Comparison of ENCODE assay signal across 10 cellular contexts in the genomic region with DNA sequence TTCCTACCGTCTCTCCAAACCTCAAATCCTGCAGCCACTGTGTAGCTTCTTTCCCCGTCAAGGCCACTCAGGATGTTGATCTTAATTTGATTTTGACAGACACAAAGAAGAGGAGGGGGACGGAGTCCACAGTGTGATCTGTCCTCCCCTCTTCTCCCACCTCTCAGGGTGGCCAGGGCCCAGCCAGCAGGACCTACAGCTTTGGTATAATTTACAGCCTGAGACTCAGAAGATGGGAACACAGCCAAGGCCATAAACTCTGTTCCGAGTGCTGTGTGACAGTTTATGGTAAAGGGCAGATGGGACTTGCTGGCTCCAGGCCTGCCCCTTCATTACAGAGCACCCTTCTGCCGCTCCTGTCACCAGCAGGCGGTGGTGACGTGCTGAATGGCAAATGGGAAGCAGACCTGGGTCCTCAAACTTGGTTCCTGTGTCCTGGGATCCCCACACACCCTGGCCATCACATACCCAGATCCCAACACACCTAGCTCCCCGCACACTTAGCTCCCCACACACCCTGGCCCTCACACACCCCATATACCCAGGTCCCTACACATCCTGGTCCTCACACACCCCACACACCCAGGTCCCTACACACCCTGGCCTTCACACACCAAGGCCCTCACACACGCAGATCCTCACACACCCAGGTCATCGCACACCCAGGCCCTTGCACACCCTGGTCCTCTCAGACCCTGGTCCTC.
DNase-seq lines count a peak whose midpoint lies in the region; ATAC-seq and TF ChIP-seq lines count a peak whose summit lies in the region.
"Had no signal": no experiment of that assay in that cellular context is flagged by ENCODE, and none has a peak within 500 bp of the region (broad histone marks: within the 10 kb centered on the region; RNA-seq: fewer than 3 reads in every experiment).

No MANE protein-coding gene starts in this region.

- no peaks in the 10 kb centered on the region for H3K79me2 ChIP-seq in SK-N-SH (ENCODE audit: insufficient read depth)

- H3K9ac ChIP-seq in HUES6 (ENCODE audit: low read length) (peak overlapping the region; percentile 24), SK-N-SH (no peak overlapping the region)

- POLR2A ChIA-PET in SK-N-SH (lab: Yijun Ruan, JAX): interaction anchor here (1.0 to 1.3 kb wide), 3 partner anchors 53 to 234 kb away, joined by 3 to 5 read pairs (median 3); a partner anchor contains a TSS

- 71% methylated on average over 10 of the region's 10 CpGs for WGBS in SK-N-SH (ENCODE audit: low lambda C conversion rate)

- peak; percentile 60 for TF ChIP-seq RAD21 in SK-N-SH (IDR thresholded peaks at IDR 0.05; ENCODE audit: low read length)

- DNase-seq in BE2C (peak; percentile 89), SK-N-SH (peak; percentile 83), right atrium auricular region (ENCODE audit: low spot score) (no peak)
- no peak for DNase-seq in stimulated activated CD4-positive, alpha-beta T cell treated with anti-CD3 and anti-CD28 coated beads, Interleukin-2, amount 100 ng/mL, for 24 hours

- H4K20me1 ChIP-seq in SK-N-SH (ENCODE audit: insufficient read depth): no peaks in the 10 kb centered on the region

- peak in 1 of 2 experiments; percentile 83; a peak in 2 of 4 replicates for TF ChIP-seq EP300 in SK-N-SH (IDR thresholded peaks at IDR 0.05; ENCODE audit: borderline replicate concordance in 1 of 2, low read depth in 1 of 2, low read length in 1 of 2)

- no peaks in the 10 kb centered on the region for H3K9me2 ChIP-seq in SK-N-SH

- ATAC-seq in GM21381 (IDR thresholded peaks at IDR 0.05; ENCODE audit: unreplicated experiment): no peak
- no peak for ATAC-seq in GM19395 (IDR thresholded peaks at IDR 0.05; ENCODE audit: unreplicated experiment)
- no peak for ATAC-seq in GM21367 (IDR thresholded peaks at IDR 0.05; ENCODE audit: unreplicated experiment)
- ATAC-seq: body of pancreas had no signal

- H3K27me3 ChIP-seq in BE2C: no peaks in the 10 kb centered on the region
- H3K27me3 ChIP-seq in HUES6 (ENCODE audit: control insufficient read depth, insufficient read depth, low read length): no peaks in the 10 kb centered on the region
- H3K27me3 ChIP-seq in SK-N-SH (ENCODE audit: insufficient read depth): no peaks in the 10 kb centered on the region
- no peaks in the 10 kb centered on the region for H3K27me3 ChIP-seq in right atrium auricular region
- H3K27me3 ChIP-seq: body of pancreas, vagina had no signal

- H3K9me3 ChIP-seq in BE2C: no peaks in the 10 kb centered on the region
- no peaks in the 10 kb centered on the region for H3K9me3 ChIP-seq in HUES6 (ENCODE audit: control insufficient read depth, insufficient read depth, low read depth, low read length)
- H3K9me3 ChIP-seq in SK-N-SH: no peaks in the 10 kb centered on the region
- H3K9me3 ChIP-seq in right atrium auricular region: no peaks in the 10 kb centered on the region
- H3K9me3 ChIP-seq: body of pancreas, vagina had no signal

- H3K4me2 ChIP-seq in SK-N-SH: no peak overlapping the region

- H3K27ac ChIP-seq in HUES6 (ENCODE audit: low read depth, low read length) (peak overlapping the region; percentile 3; the same call in 1 of the 2 replicates), SK-N-SH (ENCODE audit: low read depth in 2 of 2, low read length in 1 of 2) (peak overlapping the region in 1 of 2 experiments; percentile 78; a peak in 2 of 4 replicates), right atrium auricular region (peak overlapping the region; percentile 56 to 69)
- H3K27ac ChIP-seq: vagina had no signal

- no peaks in the 10 kb centered on the region for H3F3A ChIP-seq in SK-N-SH (replicated peaks; ENCODE audit: insufficient read depth)

- H3K36me3 ChIP-seq in BE2C (no peaks in the 10 kb centered on the region), HUES6 (ENCODE audit: control insufficient read depth, insufficient read depth, low read length) (no peaks in the 10 kb centered on the region), SK-N-SH (replicated peaks in 1 of 2; ENCODE audit: control insufficient read depth in 1 of 2, insufficient read depth in 2 of 2, low read length in 1 of 2) (no peaks in the 10 kb centered on the region), right atrium auricular region (no peaks in the 10 kb centered on the region)
- H3K36me3 ChIP-seq: vagina had no signal

- H3K4me1 ChIP-seq in BE2C (peaks cover 27% of the 10 kb centered on the region), HUES6 (ENCODE audit: control insufficient read depth, insufficient read depth, low read length) (peaks cover 32% of the 10 kb centered on the region), SK-N-SH (ENCODE audit: control insufficient read depth in 1 of 2, insufficient read depth in 2 of 2, low read depth in 1 of 2, low read length in 1 of 2) (peaks cover 0 to 20% of the 10 kb centered on the region in 2 experiments; a peak in 2 of 4 replicates), right atrium auricular region (peaks cover 0 to 18% of the 10 kb centered on the region in 2 donors)

- H2AFZ ChIP-seq in SK-N-SH (ENCODE audit: low read depth): no peak overlapping the region

- peak overlapping the region; percentile 20 for H3K4me3 ChIP-seq in BE2C (ENCODE audit: low read depth, low read length)
- no peak overlapping the region for H3K4me3 ChIP-seq in HUES6 (ENCODE audit: low read depth, low read length)
- no peak overlapping the region for H3K4me3 ChIP-seq in SK-N-SH (ENCODE audit: low read depth in 2 of 2, low read length in 1 of 2)
- no peak overlapping the region for H3K4me3 ChIP-seq in right atrium auricular region
- H3K4me3 ChIP-seq: body of pancreas, vagina had no signal

- TF ChIP-seq CTCF in BE2C (IDR thresholded peaks at IDR 0.05; ENCODE audit: low read depth, low read length) (peak; percentile 56), SK-N-SH (IDR thresholded peaks at IDR 0.05) (no peak), right atrium auricular region (IDR thresholded peaks at IDR 0.05) (no peak)

- CTCF ChIA-PET in SK-N-SH (lab: Yijun Ruan, JAX): interaction anchor here (0.5 to 2.9 kb wide), 15 partner anchors 16 to 687 kb away, joined by 3 to 11 read pairs (median 3); a partner anchor contains a TSS

TF ChIP-seq in SK-N-SH, 30 proteins besides CTCF, POLR2A, EP300 and RAD21:
- TF ChIP-seq CHD2 (IDR thresholded peaks at IDR 0.05; ENCODE audit: low read length, partially characterized antibody) (peak; percentile 68), YY1 (IDR thresholded peaks at IDR 0.05; ENCODE audit: low read depth) (no peak), FOXJ3 (CRISPR knock-in tag; IDR thresholded peaks at IDR 0.05) (peak; percentile 70; the same call in 1 of the 2 replicates), MXI1 (IDR thresholded peaks at IDR 0.05; ENCODE audit: low read depth, low read length) (peak; percentile 84; the same call in 1 of the 2 replicates), SMC3 (IDR thresholded peaks at IDR 0.05; ENCODE audit: low read depth, low read length) (peak; percentile 42; the same call in 1 of the 2 replicates), RXRA (IDR thresholded peaks at IDR 0.05; ENCODE audit: borderline replicate concordance, low read depth) (no peak), RCOR1 (IDR thresholded peaks at IDR 0.05; ENCODE audit: low read length) (peak; percentile 73; the same call in 1 of the 2 replicates), EZH2phosphoT487 (IDR thresholded peaks at IDR 0.05; ENCODE audit: borderline replicate concordance, low read depth) (no peak), NFIC (IDR thresholded peaks at IDR 0.05; ENCODE audit: borderline replicate concordance) (0 out of 2 replicates have a peak, but pooled peaks have one; percentile 11), GATA2 (CRISPR knock-in tag; IDR thresholded peaks at IDR 0.05) (peak; percentile 74)
- TF ChIP-seq, protein P1, sequence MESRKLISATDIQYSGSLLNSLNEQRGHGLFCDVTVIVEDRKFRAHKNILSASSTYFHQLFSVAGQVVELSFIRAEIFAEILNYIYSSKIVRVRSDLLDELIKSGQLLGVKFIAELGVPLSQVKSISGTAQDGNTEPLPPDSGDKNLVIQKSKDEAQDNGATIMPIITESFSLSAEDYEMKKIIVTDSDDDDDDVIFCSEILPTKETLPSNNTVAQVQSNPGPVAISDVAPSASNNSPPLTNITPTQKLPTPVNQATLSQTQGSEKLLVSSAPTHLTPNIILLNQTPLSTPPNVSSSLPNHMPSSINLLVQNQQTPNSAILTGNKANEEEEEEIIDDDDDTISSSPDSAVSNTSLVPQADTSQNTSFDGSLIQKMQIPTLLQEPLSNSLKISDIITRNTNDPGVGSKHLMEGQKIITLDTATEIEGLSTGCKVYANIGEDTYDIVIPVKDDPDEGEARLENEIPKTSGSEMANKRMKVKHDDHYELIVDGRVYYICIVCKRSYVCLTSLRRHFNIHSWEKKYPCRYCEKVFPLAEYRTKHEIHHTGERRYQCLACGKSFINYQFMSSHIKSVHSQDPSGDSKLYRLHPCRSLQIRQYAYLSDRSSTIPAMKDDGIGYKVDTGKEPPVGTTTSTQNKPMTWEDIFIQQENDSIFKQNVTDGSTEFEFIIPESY (IDR thresholded peaks at IDR 0.05; ENCODE audit: borderline replicate concordance, low read depth): no peak

Comparison
In these comparisons a context has a peak if more than half of its experiments do, and no peak if none do; other contexts are left out.
1. DNase-seq: peak in BE2C (single experiment) and SK-N-SH (single experiment); none in right atrium auricular region (single experiment) and stimulated activated CD4-positive, alpha-beta T cell treated with anti-CD3 and anti-CD28 coated beads, Interleukin-2, amount 100 ng/mL, for 24 hours (0 of 2).